Comparison of ENCODE assay signal across 29 cellular contexts in genomic region chr5:117084052-117084451, GRCh38.
DNase-seq lines count a peak whose midpoint lies in the region; ATAC-seq, FAIRE-seq and TF ChIP-seq lines count a peak whose summit lies in the region.
"Had no signal": no experiment of that assay in that cellular context is flagged by ENCODE, and none has a peak within 500 bp of the region (broad histone marks: within the 10 kb centered on the region; RNA-seq: fewer than 3 reads in every experiment).

No MANE protein-coding gene starts in this region.

- POLR2A ChIA-PET in HCT116 (lab: Charles Lee): no interaction called here
- POLR2A ChIA-PET in naive thymus-derived CD8-positive, alpha-beta T cell (lab: Charles Lee): no interaction called here

- H4K8ac ChIP-seq in mesendoderm (ENCODE audit: low read depth, low read length): no peak overlapping the region

- H3K79me2 ChIP-seq in HCT116 (ENCODE audit: insufficient read depth, low read length) (no peaks in the 10 kb centered on the region), mesendoderm (ENCODE audit: control insufficient read depth, insufficient read depth, low read length) (no peaks in the 10 kb centered on the region)

- TF ChIP-seq RAD21 in HCT116 (IDR thresholded peaks at IDR 0.05; ENCODE audit: low read depth): no peak

- no peaks in the 10 kb centered on the region for H3K4me1 Mint-ChIP-seq in naive thymus-derived CD8-positive, alpha-beta T cell
- H3K4me1 Mint-ChIP-seq: activated naive CD8-positive, alpha-beta T cell treated with anti-CD3 and anti-CD28 coated beads, Interleukin-2, amount 50 U/mL, for 24 hours; CD8-positive, alpha-beta memory T cell; naive thymus-derived CD4-positive, alpha-beta T cell; T-helper 17 cell had no signal

- RAD21 ChIA-PET in HCT116 (lab: Charles Lee; ENCODE audit: low non-redundant PET in 1 of 2, low total read pairs in 2 of 2, uncharacterized antibody in 2 of 2, unreplicated experiment in 2 of 2): no interaction called here

- H3K27ac ChIP-seq in 22Rv1 (no peak overlapping the region), HCT116 (ENCODE audit: low read depth, low read length) (no peak overlapping the region), mesendoderm (ENCODE audit: low read depth, low read length) (no peak overlapping the region)
- H3K27ac ChIP-seq: coronary artery had no signal

- no peak overlapping the region for H3K4ac ChIP-seq in mesendoderm (ENCODE audit: low read depth, low read length)

- H3K4me3 ChIP-seq in HCT116 (replicated peaks in 1 of 2; ENCODE audit: low read depth in 1 of 2, low read length in 2 of 2) (no peak overlapping the region), bronchial epithelial cell (ENCODE audit: low read depth, low read length) (no peak overlapping the region), mesendoderm (ENCODE audit: low read length) (no peak overlapping the region)
- H3K4me3 ChIP-seq: coronary artery had no signal

- DNase-seq in HCT116 (ENCODE audit: low read depth, low spot score) (no peak), bronchial epithelial cell (ENCODE audit: low read depth) (peak; percentile 17), mesendoderm (peak; percentile 68), 8988T (no peak), mesenteric fat pad (ENCODE audit: low spot score) (no peak)
- DNase-seq in naive thymus-derived CD8-positive, alpha-beta T cell: no peak
- DNase-seq: ACHN; activated CD4-positive, alpha-beta T cell treated with anti-CD3 and anti-CD28 coated beads, Interleukin-2, amount 50 U/mL, for 48 hours; activated CD4-positive, CD25-positive, alpha-beta regulatory T cell treated with anti-CD3 and anti-CD28 coated beads, Interleukin-2, amount 50 U/mL, for 72 hours; activated naive CD4-positive, alpha-beta T cell; activated naive CD8-positive, alpha-beta T cell treated with anti-CD3 and anti-CD28 coated beads, Interleukin-2, amount 50 U/mL, for 24 hours; CD8-positive, alpha-beta memory T cell; DMS153; effector memory CD4-positive, alpha-beta T cell; glutamatergic neuron; midbrain; naive thymus-derived CD4-positive, alpha-beta T cell; NCI-H146; NCI-H446 treated with DMSO at 0.1 percent for 48 hours; OCI-M1; stimulated activated naive CD4-positive, alpha-beta T cell treated with Interleukin-2 at 50 U/mL for 16 hours; T-helper 17 cell had no signal

- H3K4me1 ChIP-seq in HCT116 (ENCODE audit: control insufficient read depth in 1 of 2, insufficient read depth in 2 of 2, low read length in 2 of 2): no peaks in the 10 kb centered on the region
- H3K4me1 ChIP-seq in mesendoderm (ENCODE audit: control insufficient read depth, low read depth, low read length): peaks cover 3% of the 10 kb centered on the region

- H3K9me2 ChIP-seq in HCT116 (ENCODE audit: insufficient read depth): no peaks in the 10 kb centered on the region

- H3K9me3 ChIP-seq in HCT116 (ENCODE audit: control insufficient read depth in 1 of 2, insufficient read depth in 1 of 2, low read depth in 1 of 2, low read length in 2 of 2): no peaks in the 10 kb centered on the region

- no peak overlapping the region for H3K4me3 Mint-ChIP-seq in naive thymus-derived CD8-positive, alpha-beta T cell
- H3K4me3 Mint-ChIP-seq: activated naive CD8-positive, alpha-beta T cell treated with anti-CD3 and anti-CD28 coated beads, Interleukin-2, amount 50 U/mL, for 24 hours; CD8-positive, alpha-beta memory T cell; naive thymus-derived CD4-positive, alpha-beta T cell; T-helper 17 cell had no signal

- no peak overlapping the region for H3K27ac Mint-ChIP-seq in naive thymus-derived CD8-positive, alpha-beta T cell
- H3K27ac Mint-ChIP-seq: activated naive CD8-positive, alpha-beta T cell treated with anti-CD3 and anti-CD28 coated beads, Interleukin-2, amount 50 U/mL, for 24 hours; CD8-positive, alpha-beta memory T cell; naive thymus-derived CD4-positive, alpha-beta T cell; T-helper 17 cell had no signal

- intact Hi-C loops in HCT116 (cut with micrococcal nuclease): no loop called here

- H3K23ac ChIP-seq in mesendoderm (ENCODE audit: low read length): no peak overlapping the region

- H3K9me3 Mint-ChIP-seq in naive thymus-derived CD8-positive, alpha-beta T cell: peaks cover 0 to 2% (median 0%) of the 10 kb centered on the region in 9 donors
- H3K9me3 Mint-ChIP-seq: activated naive CD8-positive, alpha-beta T cell treated with anti-CD3 and anti-CD28 coated beads, Interleukin-2, amount 50 U/mL, for 24 hours had no signal

- H3K27me3 ChIP-seq in HCT116 (ENCODE audit: insufficient read depth, low read length): no peaks in the 10 kb centered on the region
- no peaks in the 10 kb centered on the region for H3K27me3 ChIP-seq in bronchial epithelial cell (ENCODE audit: control insufficient read depth, insufficient read depth, low read length)
- no peaks in the 10 kb centered on the region for H3K27me3 ChIP-seq in mesendoderm (ENCODE audit: insufficient read depth, low read length, poor library complexity)

- H4K5ac ChIP-seq in mesendoderm (ENCODE audit: low read length): no peak overlapping the region

- H3K36me3 ChIP-seq in HCT116 (ENCODE audit: control insufficient read depth in 1 of 2, insufficient read depth in 2 of 2, low read length in 2 of 2) (no peaks in the 10 kb centered on the region), bronchial epithelial cell (ENCODE audit: control insufficient read depth, insufficient read depth, low read length) (no peaks in the 10 kb centered on the region), mesendoderm (ENCODE audit: control insufficient read depth, insufficient read depth, low read length) (no peaks in the 10 kb centered on the region)

- H2BK15ac ChIP-seq in mesendoderm (replicated peaks; ENCODE audit: low read depth): no peak overlapping the region

- FAIRE-seq in bronchial epithelial cell (lab: Jason Lieb, UNC): no peak
- FAIRE-seq: astrocyte, HTR-8/SVneo, islet of Langerhans had no signal

- H3K79me1 ChIP-seq in mesendoderm (ENCODE audit: low read length): no peaks in the 10 kb centered on the region

- H3K36me3 Mint-ChIP-seq in naive thymus-derived CD8-positive, alpha-beta T cell: no peaks in the 10 kb centered on the region
- H3K36me3 Mint-ChIP-seq: CD8-positive, alpha-beta memory T cell; naive thymus-derived CD4-positive, alpha-beta T cell had no signal

- H2AFZ ChIP-seq in HCT116 (ENCODE audit: low read depth, low read length, poor library complexity, severe bottlenecking): no peak overlapping the region

- TF ChIP-seq POLR2A in HCT116 (IDR thresholded peaks at IDR 0.05; ENCODE audit: borderline replicate concordance, extremely low read depth, insufficient read depth, insufficient read length): no peak

- TF ChIP-seq CTCF in 22Rv1 (IDR thresholded peaks at IDR 0.05) (peak; percentile 11; the same call in 1 of the 2 replicates), HCT116 (IDR thresholded peaks at IDR 0.05 in 2 of 3, conservative IDR thresholded peaks at IDR 0.05 in 1 of 3; ENCODE audit: borderline replicate concordance in 1 of 3, insufficient read depth in 1 of 3, low read depth in 2 of 3, low read length in 2 of 3) (no peak), bronchial epithelial cell (IDR thresholded peaks at IDR 0.05; ENCODE audit: insufficient read depth, low read length, severe bottlenecking) (no peak)

- H3K56ac ChIP-seq in mesendoderm (ENCODE audit: low read length): peak overlapping the region; percentile 9

- no peaks in the 10 kb centered on the region for H3K27me3 Mint-ChIP-seq in naive thymus-derived CD8-positive, alpha-beta T cell
- H3K27me3 Mint-ChIP-seq: activated naive CD8-positive, alpha-beta T cell treated with anti-CD3 and anti-CD28 coated beads, Interleukin-2, amount 50 U/mL, for 24 hours; CD8-positive, alpha-beta memory T cell; naive thymus-derived CD4-positive, alpha-beta T cell; T-helper 17 cell had no signal

- CTCF ChIA-PET in HCT116 (lab: Charles Lee): no interaction called here

- H4K20me1 ChIP-seq in HCT116 (ENCODE audit: insufficient read depth): no peaks in the 10 kb centered on the region

- no peak overlapping the region for H3K4me2 ChIP-seq in HCT116 (ENCODE audit: low read length)
- no peak overlapping the region for H3K4me2 ChIP-seq in mesendoderm (ENCODE audit: low read length)

- H3K9ac ChIP-seq in HCT116 (ENCODE audit: low read length): no peak overlapping the region
- H3K9ac ChIP-seq in mesendoderm (ENCODE audit: low read length): no peak overlapping the region

- no peak overlapping the region for H2BK5ac ChIP-seq in mesendoderm (ENCODE audit: low read length)

- no TSS peak for BruUV-seq in HCT116 (replicated peaks; lab: Mats Ljungman, UMichigan)

- no peak overlapping the region for H2BK120ac ChIP-seq in mesendoderm (ENCODE audit: low read depth, low read length)

- no peak overlapping the region for H2AK5ac ChIP-seq in mesendoderm (ENCODE audit: low read length)

- 0 out of 2 replicates have a peak, but pooled peaks have one; percentile 34 for ATAC-seq in HCT116
- no peak for ATAC-seq in naive thymus-derived CD8-positive, alpha-beta T cell
- no peak for ATAC-seq in HG02840 (IDR thresholded peaks at IDR 0.05; ENCODE audit: low FRiP score, unreplicated experiment)
- ATAC-seq: activated naive CD8-positive, alpha-beta T cell treated with anti-CD3 and anti-CD28 coated beads, Interleukin-2, amount 50 U/mL, for 24 hours; naive thymus-derived CD4-positive, alpha-beta T cell; SK-N-SH treated with all-trans-retinoic acid at 6 μM for 48 hours; T-helper 17 cell had no signal

- no peak overlapping the region for H3K18ac ChIP-seq in mesendoderm (ENCODE audit: low read length)

TF ChIP-seq in HCT116, 20 proteins besides CTCF, POLR2A, EP300 and RAD21:
- TF ChIP-seq ZFX (IDR thresholded peaks at IDR 0.05) (no peak), SIN3A (IDR thresholded peaks at IDR 0.05; ENCODE audit: low read depth) (no peak), EGR1 (IDR thresholded peaks at IDR 0.05; ENCODE audit: low read depth) (no peak)
- TF ChIP-seq, protein P1, sequence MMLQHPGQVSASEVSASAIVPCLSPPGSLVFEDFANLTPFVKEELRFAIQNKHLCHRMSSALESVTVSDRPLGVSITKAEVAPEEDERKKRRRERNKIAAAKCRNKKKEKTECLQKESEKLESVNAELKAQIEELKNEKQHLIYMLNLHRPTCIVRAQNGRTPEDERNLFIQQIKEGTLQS (IDR thresholded peaks at IDR 0.05): no peak
- TF ChIP-seq, protein P2, sequence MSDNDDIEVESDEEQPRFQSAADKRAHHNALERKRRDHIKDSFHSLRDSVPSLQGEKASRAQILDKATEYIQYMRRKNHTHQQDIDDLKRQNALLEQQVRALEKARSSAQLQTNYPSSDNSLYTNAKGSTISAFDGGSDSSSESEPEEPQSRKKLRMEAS (IDR thresholded peaks at IDR 0.05): no peak

Comparison
In these comparisons a context has a peak if more than half of its experiments do, and no peak if none do; other contexts are left out.
1. DNase-seq: peak in bronchial epithelial cell (single experiment) and mesendoderm (single experiment); none in HCT116 (single experiment), naive thymus-derived CD8-positive, alpha-beta T cell (0 of 10), 8988T (single experiment) and mesenteric fat pad (single experiment).